Comparison of ENCODE assay signal across 14 cellular contexts in genomic region chr7:55548295-55548731, GRCh38. TPM values are rescaled to one million over a fixed set of nuclear protein-coding genes. Genes with fewer than 3 reads are reported as not detected.
DNase-seq lines count a peak whose midpoint lies in the region; ATAC-seq, FAIRE-seq and TF ChIP-seq lines count a peak whose summit lies in the region.
"Had no signal": no experiment of that assay in that cellular context is flagged by ENCODE, and none has a peak within 500 bp of the region (broad histone marks: within the 10 kb centered on the region; RNA-seq: fewer than 3 reads in every experiment).

No MANE protein-coding gene starts in this region.

- H3K9me2 ChIP-seq in GM23248 (ENCODE audit: insufficient read depth) = no peaks in the 10 kb centered on the region
- no peaks in the 10 kb centered on the region for H3K9me2 ChIP-seq in hepatocyte (replicated peaks; ENCODE audit: insufficient read depth)

- H3K9me3 ChIP-seq in gastrocnemius medialis = no peaks in the 10 kb centered on the region
- no peaks in the 10 kb centered on the region for H3K9me3 ChIP-seq in GM23248 (ENCODE audit: low read depth)
- H3K9me3 ChIP-seq in hepatocyte (ENCODE audit: low read depth) = no peaks in the 10 kb centered on the region
- H3K9me3 ChIP-seq: neutrophil had no signal

- H3K4me1 ChIP-seq in gastrocnemius medialis (peaks cover 86 to 91% of the 10 kb centered on the region in 2 donors), GM23248 (ENCODE audit: insufficient read depth) (peaks cover 30% of the 10 kb centered on the region), hepatocyte (ENCODE audit: insufficient read depth) (no peaks in the 10 kb centered on the region)

- TF ChIP-seq CTCF in gastrocnemius medialis (IDR thresholded peaks at IDR 0.05 in 4 of 5, conservative IDR thresholded peaks at IDR 0.05 in 1 of 5) (no peak), hepatocyte (IDR thresholded peaks at IDR 0.05; ENCODE audit: poor library complexity) (no peak)

- no peak overlapping the region for H2AFZ ChIP-seq in GM23248
- H2AFZ ChIP-seq in hepatocyte = no peak overlapping the region

- H3K4me3 ChIP-seq in gastrocnemius medialis = no peak overlapping the region
- no peak overlapping the region for H3K4me3 ChIP-seq in GM23248
- no peak overlapping the region for H3K4me3 ChIP-seq in hepatocyte

- no peak for FAIRE-seq in RCC 7860 (lab: Jason Lieb, UNC)
- FAIRE-seq: islet of Langerhans had no signal

- in situ Hi-C loops in gastrocnemius medialis (cut with MboI; ENCODE audit: low sequenced_read_pairs in 4 of 4) = no loop called here
- in situ Hi-C loops in GM23248 (cut with MboI) = no loop called here

- H3K27me3 ChIP-seq in gastrocnemius medialis = no peaks in the 10 kb centered on the region
- no peaks in the 10 kb centered on the region for H3K27me3 ChIP-seq in GM23248 (replicated peaks; ENCODE audit: insufficient read depth)
- H3K27me3 ChIP-seq in hepatocyte = no peaks in the 10 kb centered on the region
- H3K27me3 ChIP-seq: neutrophil had no signal

- no peaks in the 10 kb centered on the region for H3K36me3 ChIP-seq in gastrocnemius medialis
- H3K36me3 ChIP-seq in GM23248 (ENCODE audit: low read depth) = no peaks in the 10 kb centered on the region
- no peaks in the 10 kb centered on the region for H3K36me3 ChIP-seq in hepatocyte (replicated peaks; ENCODE audit: insufficient read depth, low read depth)

- H3F3A ChIP-seq in GM23248 (ENCODE audit: insufficient read depth) = peaks cover 25% of the 10 kb centered on the region; the same call in 1 of the 2 replicates

- peaks cover 4% of the 10 kb centered on the region for H4K20me1 ChIP-seq in GM23248 (ENCODE audit: insufficient read depth)
- no peaks in the 10 kb centered on the region for H4K20me1 ChIP-seq in hepatocyte (ENCODE audit: insufficient read depth, poor library complexity, severe bottlenecking)

- no peak for TF ChIP-seq POLR2A in gastrocnemius medialis (IDR thresholded peaks at IDR 0.05)

- H3K9ac ChIP-seq in GM23248 = no peak overlapping the region

- H3K4me2 ChIP-seq in GM23248 (ENCODE audit: unreplicated experiment) (no peak overlapping the region), hepatocyte (no peak overlapping the region)

- ATAC-seq in HG02571 (IDR thresholded peaks at IDR 0.05; ENCODE audit: unreplicated experiment) (peak; percentile 41), HG03521 (IDR thresholded peaks at IDR 0.05; ENCODE audit: unreplicated experiment) (peak; percentile 47), gastrocnemius medialis (no peak)
- ATAC-seq: esophagus mucosa had no signal

- peak overlapping the region; percentile 90 to 96 (median 92) for H3K27ac ChIP-seq in gastrocnemius medialis
- no peak overlapping the region for H3K27ac ChIP-seq in GM23248
- no peak overlapping the region for H3K27ac ChIP-seq in hepatocyte
- H3K27ac ChIP-seq: neutrophil had no signal

- peaks cover 100% of the 10 kb centered on the region for H3K79me2 ChIP-seq in GM23248 (ENCODE audit: insufficient read depth)
- H3K79me2 ChIP-seq in hepatocyte = peaks cover 39% of the 10 kb centered on the region

- WGBS in GM23248 (ENCODE audit: low coverage in 1 of 2, low lambda C conversion rate in 2 of 2, missing lambda C conversion rate in 2 of 2), 2 experiments = 75 to 85% methylated on average over 7 of the region's 7 CpGs
- WGBS in hepatocyte (ENCODE audit: low lambda C conversion rate, missing lambda C conversion rate) = 91% methylated on average over 7 of the region's 7 CpGs

- intact Hi-C loops in gastrocnemius medialis (cut with DNase I; ENCODE audit: low total_unique reads) = no loop called here

- DNase-seq in activated CD8-positive, alpha-beta memory T cell treated with anti-CD3 and anti-CD28 coated beads for 24 hours = peak; percentile 48
- no peak for DNase-seq in activated CD8-positive, alpha-beta memory T cell treated with anti-CD3 and anti-CD28 coated beads, Interleukin-2, amount 50 U/mL, for 48 hours
- no peak for DNase-seq in gastrocnemius medialis
- no peak for DNase-seq in GM23248
- DNase-seq in RCC 7860 (ENCODE audit: low spot score) = no peak
- DNase-seq in hepatocyte (ENCODE audit: low spot score) = no peak
- DNase-seq: 8988T; activated CD4-positive, alpha-beta T cell treated with anti-CD3 and anti-CD28 coated beads, Interleukin-2, amount 50 U/mL, for 4 hours; NCI-H1436 had no signal

RNA-seq across cellular contexts. Expression of gene VOPP1, which starts 24.0 kb away (rescaled TPM):
- total RNA-seq in gastrocnemius medialis (10 to 100 TPM; 17.3 to 27.9 (median 26.5) TPM), hepatocyte (20.0 and 25.3 TPM in 2 replicates)
- total RNA-seq in GM23248 (2014; rRNA removed; shearing (Covaris generic)) = 86.5 and 106 TPM in 2 replicates
- polyA plus RNA-seq in GM23248 (2016; fragmentation: Nextera tagmentation; extraction: Ambion mirVana) (27.5 and 27.7 TPM in 2 replicates), hepatocyte (6.5 and 11.8 TPM in 2 replicates)

Comparison
In these comparisons a context has a peak if more than half of its experiments do, and no peak if none do; other contexts are left out.
1. ATAC-seq: peak in HG02571 (single experiment) and HG03521 (single experiment); none in gastrocnemius medialis (0 of 2).
2. H3K27ac ChIP-seq: peak in gastrocnemius medialis (4 of 4); none in GM23248 (single experiment) and hepatocyte (single experiment).